Comparison of ENCODE assay signal across 20 cellular contexts in the genomic region with DNA sequence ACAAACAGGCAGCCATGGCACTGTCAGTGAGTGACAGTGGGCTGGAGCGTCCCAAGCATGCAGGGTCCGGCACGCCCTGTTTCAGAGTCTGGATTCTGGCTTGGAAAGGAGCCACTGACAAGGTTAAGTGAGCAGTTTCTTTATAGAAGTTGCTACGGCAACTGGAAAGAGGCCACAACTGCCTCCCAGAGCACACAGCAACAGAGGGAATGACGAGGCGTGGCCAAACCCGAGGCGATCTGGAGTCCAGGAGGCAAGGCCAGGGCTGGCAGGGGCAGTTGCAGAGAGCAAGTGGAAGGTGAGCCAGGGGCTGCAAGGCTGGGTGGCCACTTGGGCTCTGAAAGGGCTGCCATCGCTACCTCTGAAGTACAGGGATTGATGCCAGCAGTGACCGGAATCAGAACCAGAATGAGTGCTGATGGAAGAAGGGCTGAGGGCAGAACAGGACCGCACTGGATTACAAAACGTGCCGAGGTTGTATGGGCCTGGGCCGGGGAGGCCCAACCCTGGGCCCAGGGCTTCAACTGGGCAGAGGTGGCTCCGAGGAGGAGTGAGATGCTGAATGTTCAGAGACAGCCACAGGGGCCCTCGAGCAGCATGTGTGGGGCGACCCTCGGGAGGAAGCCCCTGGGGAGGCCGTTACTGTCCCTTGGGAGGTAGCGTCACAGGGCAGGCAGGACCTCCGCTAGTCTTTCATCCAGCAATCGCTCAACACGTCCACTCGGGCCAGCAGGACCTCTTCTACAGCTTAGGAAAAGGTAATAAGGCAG. TPM values are rescaled to one million over a fixed set of nuclear protein-coding genes. Genes with fewer than 3 reads are reported as not detected.
DNase-seq lines count a peak whose midpoint lies in the region; ATAC-seq and TF ChIP-seq lines count a peak whose summit lies in the region.
"Had no signal": no experiment of that assay in that cellular context is flagged by ENCODE, and none has a peak within 500 bp of the region (broad histone marks: within the 10 kb centered on the region; RNA-seq: fewer than 3 reads in every experiment).

No MANE protein-coding gene starts in this region.

- H3K27ac ChIP-seq in colonic mucosa (no peak overlapping the region), thymus (ENCODE audit: low read depth) (peak overlapping the region; percentile 39)
- H3K27ac ChIP-seq in effector memory CD4-positive, alpha-beta T cell (ENCODE audit: insufficient read depth, low read length, poor library complexity, severe bottlenecking) = no peak overlapping the region
- H3K27ac ChIP-seq: parathyroid adenoma, vagina had no signal

- no peak overlapping the region for H3K4me3 Mint-ChIP-seq in activated naive CD4-positive, alpha-beta T cell treated with anti-CD3 and anti-CD28 coated beads, Interleukin-2, amount 10 ng/mL, durations not matched to agents 7 days and 5 days
- H3K4me3 Mint-ChIP-seq: activated naive CD8-positive, alpha-beta T cell treated with anti-CD3 and anti-CD28 coated beads, Interleukin-2, amount 10 ng/mL, durations not matched to agents 7 days and 5 days; central memory CD8-positive, alpha-beta T cell; stimulated activated naive CD8-positive, alpha-beta T cell treated with anti-CD3 and anti-CD28 coated beads, Interleukin-15, Interleukin-2, amounts not matched to agents 100 ng/mL and 50 ng/mL, for 24 hours had no signal

- peaks cover 33% of the 10 kb centered on the region for H3K36me3 Mint-ChIP-seq in activated naive CD4-positive, alpha-beta T cell treated with anti-CD3 and anti-CD28 coated beads, Interleukin-2, amount 10 ng/mL, durations not matched to agents 7 days and 5 days

- intact Hi-C loops in colonic mucosa (cut with DNase I) = no loop called here

- no peak for TF ChIP-seq CTCF in colonic mucosa (IDR thresholded peaks at IDR 0.05)

- H3K4me1 ChIP-seq in colonic mucosa (no peaks in the 10 kb centered on the region), thymus (ENCODE audit: control insufficient read depth, insufficient read depth, low read length) (no peaks in the 10 kb centered on the region)
- H3K4me1 ChIP-seq in effector memory CD4-positive, alpha-beta T cell (ENCODE audit: control insufficient read depth, insufficient read depth, low read length, poor library complexity, severe bottlenecking) = peaks cover 4% of the 10 kb centered on the region
- H3K4me1 ChIP-seq: parathyroid adenoma had no signal

- DNase-seq in activated naive CD4-positive, alpha-beta T cell treated with anti-CD3 and anti-CD28 coated beads, Interleukin-2, amount 10 ng/mL, durations not matched to agents 7 days and 5 days = no peak
- no peak for DNase-seq in activated naive CD4-positive, alpha-beta T cell treated with anti-CD3 and anti-CD28 coated beads, Interleukin-2, amount 50 U/mL, for 16 hours
- DNase-seq in colonic mucosa (peak; percentile 67), left lobe of liver (ENCODE audit: low spot score) (peak; percentile 83), NOMO-1 treated with DMSO at 0.1 percent for 48 hours (lab: John Stamatoyannopoulos, UW; ENCODE audit: unreplicated experiment) (no peak)
- no peak for DNase-seq in effector memory CD4-positive, alpha-beta T cell
- DNase-seq: activated CD4-positive, alpha-beta T cell treated with anti-CD3 and anti-CD28 coated beads, Interleukin-2, amount 50 U/mL, for 4 hours; activated naive CD8-positive, alpha-beta T cell treated with anti-CD3 and anti-CD28 coated beads, Interleukin-2, amount 10 ng/mL, durations not matched to agents 7 days and 5 days; activated T-cell treated with anti-CD3 and anti-CD28 coated beads, Interleukin-2, amount 50 U/mL, for 1 hour; Kasumi-1; NCI-H1694; NCI-H510A; SK-N-SH; stimulated activated CD4-positive, alpha-beta T cell treated with anti-CD3 and anti-CD28 coated beads, Interleukin-12 subunit alpha, Interleukin-12 subunit beta, amount 100 ng/mL, for 4 hours had no signal

- CTCF ChIA-PET in activated naive CD4-positive, alpha-beta T cell treated with anti-CD3 and anti-CD28 coated beads, Interleukin-2, amount 10 ng/mL, durations not matched to agents 7 days and 5 days (lab: Charles Lee) = no interaction called here

- H3K27me3 ChIP-seq in colonic mucosa (no peaks in the 10 kb centered on the region), thymus (ENCODE audit: control insufficient read depth, insufficient read depth) (no peaks in the 10 kb centered on the region)
- H3K27me3 ChIP-seq in effector memory CD4-positive, alpha-beta T cell (replicated peaks; ENCODE audit: control insufficient read depth, insufficient read depth, low read length, poor library complexity, severe bottlenecking) = no peaks in the 10 kb centered on the region
- H3K27me3 ChIP-seq: vagina had no signal

- ATAC-seq in left lobe of liver (peak; percentile 54), GM21528 (IDR thresholded peaks at IDR 0.05; ENCODE audit: low FRiP score, unreplicated experiment) (no peak)

- H3K9me3 ChIP-seq in colonic mucosa = no peaks in the 10 kb centered on the region
- no peaks in the 10 kb centered on the region for H3K9me3 ChIP-seq in thymus (ENCODE audit: control insufficient read depth)
- no peaks in the 10 kb centered on the region for H3K9me3 ChIP-seq in effector memory CD4-positive, alpha-beta T cell (ENCODE audit: control insufficient read depth, low read length)
- H3K9me3 ChIP-seq: SK-N-SH, vagina had no signal

- H3K4me3 ChIP-seq in colonic mucosa (no peak overlapping the region), thymus (ENCODE audit: low read length) (no peak overlapping the region)
- H3K4me3 ChIP-seq in effector memory CD4-positive, alpha-beta T cell (ENCODE audit: insufficient read depth, low read depth, low read length, poor library complexity, severe bottlenecking) = no peak overlapping the region
- H3K4me3 ChIP-seq: vagina had no signal

- WGBS in thymus = 97% methylated on average over 24 of the region's 24 CpGs

- peak overlapping the region; percentile 56 for H3K27ac Mint-ChIP-seq in activated naive CD4-positive, alpha-beta T cell treated with anti-CD3 and anti-CD28 coated beads, Interleukin-2, amount 10 ng/mL, durations not matched to agents 7 days and 5 days
- H3K27ac Mint-ChIP-seq: activated naive CD8-positive, alpha-beta T cell treated with anti-CD3 and anti-CD28 coated beads, Interleukin-2, amount 10 ng/mL, durations not matched to agents 7 days and 5 days; stimulated activated naive CD8-positive, alpha-beta T cell treated with anti-CD3 and anti-CD28 coated beads, Interleukin-15, Interleukin-2, amounts not matched to agents 100 ng/mL and 50 ng/mL, for 24 hours had no signal

- H3K36me3 ChIP-seq in colonic mucosa (no peaks in the 10 kb centered on the region), thymus (ENCODE audit: control insufficient read depth, insufficient read depth) (peaks cover 29% of the 10 kb centered on the region)
- peaks cover 16% of the 10 kb centered on the region for H3K36me3 ChIP-seq in effector memory CD4-positive, alpha-beta T cell (ENCODE audit: control insufficient read depth, insufficient read depth, low read length)

- H3K4me1 Mint-ChIP-seq in activated naive CD4-positive, alpha-beta T cell treated with anti-CD3 and anti-CD28 coated beads, Interleukin-2, amount 10 ng/mL, durations not matched to agents 7 days and 5 days = peaks cover 16% of the 10 kb centered on the region

- H3K9ac ChIP-seq in colonic mucosa (ENCODE audit: low read depth in 2 of 2, low read length in 2 of 2) = peak overlapping the region in 1 of 2 donors; percentile 10
- H3K9ac ChIP-seq: parathyroid adenoma, SK-N-SH had no signal

- H3K27me3 Mint-ChIP-seq in activated naive CD4-positive, alpha-beta T cell treated with anti-CD3 and anti-CD28 coated beads, Interleukin-2, amount 10 ng/mL, durations not matched to agents 7 days and 5 days = no peaks in the 10 kb centered on the region
- H3K27me3 Mint-ChIP-seq: activated naive CD8-positive, alpha-beta T cell treated with anti-CD3 and anti-CD28 coated beads, Interleukin-2, amount 10 ng/mL, durations not matched to agents 7 days and 5 days; central memory CD8-positive, alpha-beta T cell; stimulated activated naive CD8-positive, alpha-beta T cell treated with anti-CD3 and anti-CD28 coated beads, Interleukin-15, Interleukin-2, amounts not matched to agents 100 ng/mL and 50 ng/mL, for 24 hours had no signal

- no peaks in the 10 kb centered on the region for H3K9me3 Mint-ChIP-seq in activated naive CD4-positive, alpha-beta T cell treated with anti-CD3 and anti-CD28 coated beads, Interleukin-2, amount 10 ng/mL, durations not matched to agents 7 days and 5 days
- H3K9me3 Mint-ChIP-seq: activated naive CD8-positive, alpha-beta T cell treated with anti-CD3 and anti-CD28 coated beads, Interleukin-2, amount 10 ng/mL, durations not matched to agents 7 days and 5 days; central memory CD8-positive, alpha-beta T cell; stimulated activated naive CD8-positive, alpha-beta T cell treated with anti-CD3 and anti-CD28 coated beads, Interleukin-15, Interleukin-2, amounts not matched to agents 100 ng/mL and 50 ng/mL, for 24 hours had no signal

RNA-seq across cellular contexts. Expression of a gene that starts 4.6 kb away (rescaled TPM):
- 100 to 1,000 TPM in 1 of 2 donors, 10 to 100 TPM in 1; 94.4 to 146 TPM for total RNA-seq in colonic mucosa
- total RNA-seq in left lobe of liver = 100 TPM
- polyA plus RNA-seq in thymus = 84.3 TPM

RNA-seq across cellular contexts. Expression of a gene that starts 6.1 kb away (rescaled TPM):
- total RNA-seq in colonic mucosa (1 to 10 TPM; 6.1 to 7.1 TPM), left lobe of liver (17.7 TPM)
- 11.5 TPM for polyA plus RNA-seq in thymus

RNA-seq across cellular contexts. Expression of a gene that starts 22.5 kb away (rescaled TPM):
- total RNA-seq in colonic mucosa = 10 to 100 TPM; 15.6 to 30.6 TPM
- total RNA-seq in left lobe of liver = 14.4 TPM
- 93.1 TPM for polyA plus RNA-seq in thymus

RNA-seq across cellular contexts. Expression of a gene that starts 34.1 kb away (rescaled TPM):
- total RNA-seq in colonic mucosa (10 to 100 TPM; 14.4 to 36.0 TPM), left lobe of liver (13.0 TPM)
- polyA plus RNA-seq in thymus = 20.7 TPM

RNA-seq across cellular contexts. Expression of a gene that starts 49.2 kb away (rescaled TPM):
- total RNA-seq in colonic mucosa = 10 to 100 TPM; 69.1 to 97.2 TPM
- total RNA-seq in left lobe of liver = 29.0 TPM
- polyA plus RNA-seq in thymus = 109 TPM

Comparison
In these comparisons a context has a peak if more than half of its experiments do, and no peak if none do; other contexts are left out.
1. DNase-seq: peak in colonic mucosa (single experiment) and left lobe of liver (single experiment); none in activated naive CD4-positive, alpha-beta T cell treated with anti-CD3 and anti-CD28 coated beads, Interleukin-2, amount 10 ng/mL, durations not matched to agents 7 days and 5 days (single experiment), activated naive CD4-positive, alpha-beta T cell treated with anti-CD3 and anti-CD28 coated beads, Interleukin-2, amount 50 U/mL, for 16 hours (single experiment), effector memory CD4-positive, alpha-beta T cell (0 of 3) and NOMO-1 treated with DMSO at 0.1 percent for 48 hours (single experiment).